In the genomic region with DNA sequence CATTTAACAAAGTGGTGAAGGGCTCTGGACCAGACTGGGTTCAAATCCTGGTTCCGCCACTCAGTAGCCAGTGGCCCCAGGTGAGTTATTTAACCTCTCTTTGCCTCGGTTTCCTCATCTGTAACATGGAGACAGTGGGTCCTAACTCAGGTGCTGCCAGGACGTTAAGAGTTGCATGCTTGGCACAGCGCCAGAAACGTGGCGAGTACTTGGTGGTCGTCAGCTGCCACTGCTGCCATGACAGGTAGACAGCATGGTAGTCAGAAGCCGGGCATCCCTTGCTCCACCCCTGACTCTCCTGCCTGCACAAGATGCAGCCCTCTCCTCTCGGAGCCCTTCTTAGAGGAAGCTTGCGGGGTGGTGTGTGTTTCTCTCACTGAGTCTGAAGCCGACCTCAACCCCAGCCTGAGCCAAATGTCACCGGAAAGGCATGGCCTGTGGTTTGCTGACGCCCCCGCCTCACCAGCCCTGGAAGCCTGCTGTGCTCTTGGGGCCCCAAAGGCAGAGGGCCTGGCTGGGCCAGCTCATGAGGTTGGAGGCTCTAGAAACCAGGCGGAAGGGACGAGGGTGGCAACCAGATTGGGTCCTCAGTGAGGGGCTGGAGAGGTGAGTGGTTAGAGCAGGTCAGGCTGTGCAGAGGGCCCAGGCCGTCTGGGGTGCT, we compare ENCODE assay signal across 8 cellular contexts.
DNase-seq lines count a peak whose midpoint lies in the region; ATAC-seq, FAIRE-seq and TF ChIP-seq lines count a peak whose summit lies in the region.

No MANE protein-coding gene starts in this region.

- peak overlapping the region; percentile 63 for H3K4me2 ChIP-seq in DND-41 (ENCODE audit: insufficient read depth, low read length)

- H3K9ac ChIP-seq in DND-41 (ENCODE audit: low read depth, low read length) (peak overlapping the region; percentile 52), kidney (ENCODE audit: low read length in 2 of 2) (peak overlapping the region in 1 of 2 donors; percentile 33)

- peak overlapping the region; percentile 72 for H2AFZ ChIP-seq in DND-41 (ENCODE audit: low read depth, low read length)

- no peaks in the 10 kb centered on the region for H4K20me1 ChIP-seq in DND-41 (ENCODE audit: insufficient read depth, low read length)

- ATAC-seq in DND-41 (ENCODE audit: insufficient read depth, low read depth) = peak; percentile 90
- peak; percentile 44 for ATAC-seq in HG03565 (IDR thresholded peaks at IDR 0.05; ENCODE audit: unreplicated experiment)
- no peak for ATAC-seq in GM21360 (IDR thresholded peaks at IDR 0.05; ENCODE audit: unreplicated experiment)

- no peaks in the 10 kb centered on the region for H3K27me3 ChIP-seq in DND-41 (ENCODE audit: insufficient read depth, low read length, poor library complexity)

- TF ChIP-seq CTCF in DND-41 (IDR thresholded peaks at IDR 0.05; ENCODE audit: borderline replicate concordance, extremely low read depth, low read length, poor library complexity, severe bottlenecking) = no peak
- no peak for TF ChIP-seq CTCF in kidney (IDR thresholded peaks at IDR 0.05; ENCODE audit: borderline replicate concordance, extremely low read depth, insufficient read depth)

- no peaks in the 10 kb centered on the region for H3K36me3 ChIP-seq in DND-41 (ENCODE audit: insufficient read depth, low read length)
- H3K36me3 ChIP-seq in kidney (ENCODE audit: control insufficient read depth in 1 of 2, insufficient read depth in 2 of 2, low read length in 2 of 2) = no peaks in the 10 kb centered on the region

- intact Hi-C loops in kidney (cut with DNase I) = no loop called here

- H3K27ac ChIP-seq in DND-41 (ENCODE audit: low read length) = peak overlapping the region; percentile 91
- peak overlapping the region; percentile 22 to 23 for H3K27ac ChIP-seq in kidney (ENCODE audit: low read depth in 2 of 2, low read length in 2 of 2)

- peak overlapping the region in 1 of 2 experiments; percentile 41; a peak in 2 of 4 replicates for H3K4me3 ChIP-seq in DND-41 (ENCODE audit: low read depth in 1 of 2, low read length in 2 of 2)
- H3K4me3 ChIP-seq in kidney (ENCODE audit: low read length in 2 of 2) = no peak overlapping the region

- peaks cover 36% of the 10 kb centered on the region for H3K4me1 ChIP-seq in DND-41 (ENCODE audit: insufficient read depth, low read length)
- peaks cover 9 to 17% of the 10 kb centered on the region in 2 donors for H3K4me1 ChIP-seq in kidney (ENCODE audit: control insufficient read depth in 1 of 2, insufficient read depth in 1 of 2, low read depth in 1 of 2, low read length in 2 of 2)

- FAIRE-seq in kidney (lab: Jason Lieb, UNC) = no peak

- DNase-seq in DND-41 = peak; percentile 89
- DNase-seq in activated CD8-positive, alpha-beta memory T cell treated with anti-CD3 and anti-CD28 coated beads for 4 hours (ENCODE audit: low read depth in 2 of 2) = peak; percentile 43 to 55
- peak; percentile 75 for DNase-seq in kidney
- peak; percentile 38 to 64 for DNase-seq in stimulated activated CD8-positive, alpha-beta memory T cell treated with anti-CD3 and anti-CD28 coated beads, Interleukin-4, amount 100 ng/mL, for 4 hours (ENCODE audit: low read depth in 2 of 2, low spot score in 1 of 2)
- no peak for DNase-seq in DMS114 treated with DMSO at 0.1 percent for 48 hours (lab: John Stamatoyannopoulos, UW; ENCODE audit: unreplicated experiment)
- DNase-seq in NOMO-1 (lab: John Stamatoyannopoulos, UW; ENCODE audit: unreplicated experiment in 2 of 2) = no peak

- H3K79me2 ChIP-seq in DND-41 (ENCODE audit: insufficient read depth, low read length) = no peaks in the 10 kb centered on the region

- H3K9me3 ChIP-seq in DND-41 (ENCODE audit: insufficient read depth, low read length, severe bottlenecking) (no peaks in the 10 kb centered on the region), kidney (ENCODE audit: control insufficient read depth in 1 of 2, low read length in 2 of 2) (no peaks in the 10 kb centered on the region)

Comparison
In these comparisons a context has a peak if more than half of its experiments do, and no peak if none do; other contexts are left out.
1. DNase-seq: peak in DND-41 (single experiment), activated CD8-positive, alpha-beta memory T cell treated with anti-CD3 and anti-CD28 coated beads for 4 hours (2 of 2), kidney (single experiment) and stimulated activated CD8-positive, alpha-beta memory T cell treated with anti-CD3 and anti-CD28 coated beads, Interleukin-4, amount 100 ng/mL, for 4 hours (2 of 2); none in DMS114 treated with DMSO at 0.1 percent for 48 hours (single experiment) and NOMO-1 (0 of 2).